In the genomic region with DNA sequence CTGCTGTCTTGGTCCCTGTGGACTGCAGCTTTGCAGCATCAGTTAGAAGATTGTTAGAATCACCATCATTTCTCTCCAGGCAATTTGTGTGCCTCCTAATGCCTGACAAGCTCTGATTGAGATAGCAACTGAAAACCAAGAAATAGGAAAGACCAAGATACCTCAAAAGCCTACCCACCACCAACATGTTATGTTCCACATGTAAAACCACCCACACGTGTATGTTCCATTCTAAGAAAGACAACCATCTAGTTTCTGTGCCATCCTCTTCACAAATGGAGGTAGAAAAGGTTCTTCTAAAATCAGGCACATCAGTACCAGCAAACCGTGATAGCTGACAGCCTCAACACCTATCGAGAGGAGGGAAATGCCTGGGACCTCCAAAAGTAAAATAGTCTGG, we compare ENCODE assay signal across 23 cellular contexts. TPM values are rescaled to one million over a fixed set of nuclear protein-coding genes. Genes with fewer than 3 reads are reported as not detected.
A peak's percentile ranks its signal among the peaks of the same experiment; 100 is the strongest.
DNase-seq lines count a peak whose midpoint lies in the region; ATAC-seq, FAIRE-seq and TF ChIP-seq lines count a peak whose summit lies in the region.
"Had no signal": no experiment of that assay in that cellular context is flagged by ENCODE, and none has a peak within 500 bp of the region (broad histone marks: within the 10 kb centered on the region; RNA-seq: fewer than 3 reads in every experiment).

No MANE protein-coding gene starts in this region.

- no peak overlapping the region for H3K4me3 Mint-ChIP-seq in activated B cell treated with CpG ODN at 0.5 μM for 24 hours
- H3K4me3 Mint-ChIP-seq in activated naive CD8-positive, alpha-beta T cell treated with anti-CD3 and anti-CD28 coated beads, Interleukin-2, amount 10 ng/mL, durations not matched to agents 7 days and 5 days, result peak overlapping the region; percentile 13
- peak overlapping the region; percentile 37 for H3K4me3 Mint-ChIP-seq in stimulated activated naive CD8-positive, alpha-beta T cell treated with anti-CD3 and anti-CD28 coated beads, Interleukin-15, Interleukin-2, amounts not matched to agents 100 ng/mL and 50 ng/mL, for 24 hours
- H3K4me3 Mint-ChIP-seq: mesothelial cell of epicardium had no signal

- peak overlapping the region; percentile 1 for H3K27ac Mint-ChIP-seq in activated B cell treated with CpG ODN at 0.5 μM for 24 hours
- peak overlapping the region; percentile 63 for H3K27ac Mint-ChIP-seq in activated naive CD8-positive, alpha-beta T cell treated with anti-CD3 and anti-CD28 coated beads, Interleukin-2, amount 10 ng/mL, durations not matched to agents 7 days and 5 days
- peak overlapping the region; percentile 80 for H3K27ac Mint-ChIP-seq in stimulated activated naive CD8-positive, alpha-beta T cell treated with anti-CD3 and anti-CD28 coated beads, Interleukin-15, Interleukin-2, amounts not matched to agents 100 ng/mL and 50 ng/mL, for 24 hours
- H3K27ac Mint-ChIP-seq: mesothelial cell of epicardium had no signal

- TF ChIP-seq POLR2A in GM12892 (IDR thresholded peaks at IDR 0.05; ENCODE audit: low read depth, low read length), result no peak

- H3K27me3 ChIP-seq in right atrium auricular region, result no peaks in the 10 kb centered on the region
- H3K27me3 ChIP-seq: upper lobe of left lung had no signal

- POLR2A ChIA-PET in activated B cell treated with CpG ODN at 0.5 μM for 24 hours (lab: Charles Lee), result no interaction called here
- POLR2A ChIA-PET in activated naive CD8-positive, alpha-beta T cell treated with anti-CD3 and anti-CD28 coated beads, Interleukin-2, amount 10 ng/mL, durations not matched to agents 7 days and 5 days (lab: Charles Lee), result no interaction called here

- CTCF ChIA-PET in activated B cell treated with CpG ODN at 0.5 μM for 24 hours (lab: Charles Lee), result no interaction called here

- peaks cover 1% of the 10 kb centered on the region for H3K4me1 Mint-ChIP-seq in activated B cell treated with CpG ODN at 0.5 μM for 24 hours
- peaks cover 29% of the 10 kb centered on the region for H3K4me1 Mint-ChIP-seq in activated naive CD8-positive, alpha-beta T cell treated with anti-CD3 and anti-CD28 coated beads, Interleukin-2, amount 10 ng/mL, durations not matched to agents 7 days and 5 days
- peaks cover 26% of the 10 kb centered on the region for H3K4me1 Mint-ChIP-seq in stimulated activated naive CD8-positive, alpha-beta T cell treated with anti-CD3 and anti-CD28 coated beads, Interleukin-15, Interleukin-2, amounts not matched to agents 100 ng/mL and 50 ng/mL, for 24 hours (ENCODE audit: low read depth)
- H3K4me1 Mint-ChIP-seq: mesothelial cell of epicardium had no signal

- TF ChIP-seq CTCF in right atrium auricular region (IDR thresholded peaks at IDR 0.05), result no peak
- TF ChIP-seq CTCF in activated B cell treated with CpG ODN at 0.5 μM for 24 hours (IDR thresholded peaks at IDR 0.05), result no peak

- no peaks in the 10 kb centered on the region for H3K4me1 ChIP-seq in right atrium auricular region
- H3K4me1 ChIP-seq: Caco-2, upper lobe of left lung had no signal

- H3K9me3 Mint-ChIP-seq in activated B cell treated with CpG ODN at 0.5 μM for 24 hours, result no peaks in the 10 kb centered on the region
- H3K9me3 Mint-ChIP-seq in activated naive CD8-positive, alpha-beta T cell treated with anti-CD3 and anti-CD28 coated beads, Interleukin-2, amount 10 ng/mL, durations not matched to agents 7 days and 5 days, result no peaks in the 10 kb centered on the region
- no peaks in the 10 kb centered on the region for H3K9me3 Mint-ChIP-seq in stimulated activated naive CD8-positive, alpha-beta T cell treated with anti-CD3 and anti-CD28 coated beads, Interleukin-15, Interleukin-2, amounts not matched to agents 100 ng/mL and 50 ng/mL, for 24 hours
- H3K9me3 Mint-ChIP-seq: mesothelial cell of epicardium had no signal

- H3K36me3 ChIP-seq in right atrium auricular region, result peaks cover 30% of the 10 kb centered on the region

- no peaks in the 10 kb centered on the region for H3K27me3 Mint-ChIP-seq in activated B cell treated with CpG ODN at 0.5 μM for 24 hours
- H3K27me3 Mint-ChIP-seq in activated naive CD8-positive, alpha-beta T cell treated with anti-CD3 and anti-CD28 coated beads, Interleukin-2, amount 10 ng/mL, durations not matched to agents 7 days and 5 days, result no peaks in the 10 kb centered on the region
- no peaks in the 10 kb centered on the region for H3K27me3 Mint-ChIP-seq in stimulated activated naive CD8-positive, alpha-beta T cell treated with anti-CD3 and anti-CD28 coated beads, Interleukin-15, Interleukin-2, amounts not matched to agents 100 ng/mL and 50 ng/mL, for 24 hours

- FAIRE-seq in GM12892 (lab: Jason Lieb, UNC), result no peak
- FAIRE-seq: HepG2 had no signal

- H3K36me3 Mint-ChIP-seq in activated B cell treated with CpG ODN at 0.5 μM for 24 hours (ENCODE audit: low read depth), result peaks cover 74% of the 10 kb centered on the region
- peaks cover 34% of the 10 kb centered on the region for H3K36me3 Mint-ChIP-seq in activated naive CD8-positive, alpha-beta T cell treated with anti-CD3 and anti-CD28 coated beads, Interleukin-2, amount 10 ng/mL, durations not matched to agents 7 days and 5 days
- peaks cover 66% of the 10 kb centered on the region for H3K36me3 Mint-ChIP-seq in stimulated activated naive CD8-positive, alpha-beta T cell treated with anti-CD3 and anti-CD28 coated beads, Interleukin-15, Interleukin-2, amounts not matched to agents 100 ng/mL and 50 ng/mL, for 24 hours (ENCODE audit: low read depth)

- no peak for DNase-seq in right atrium auricular region (ENCODE audit: low spot score)
- DNase-seq in Right ventricle myocardium superior, result no peak
- DNase-seq in activated B cell treated with CpG ODN at 0.5 μM for 24 hours, result no peak
- DNase-seq in activated naive CD8-positive, alpha-beta T cell treated with anti-CD3 and anti-CD28 coated beads, Interleukin-2, amount 10 ng/mL, durations not matched to agents 7 days and 5 days, result no peak
- DNase-seq in GM12892 (ENCODE audit: insufficient read length), result no peak
- no peak for DNase-seq in cerebellar nuclear complex (lab: John Stamatoyannopoulos, UW)
- DNase-seq: activated CD4-positive, CD25-positive, alpha-beta regulatory T cell treated with anti-CD3 and anti-CD28 coated beads, Interleukin-2, amount 50 U/mL, for 72 hours; Caco-2; DMS53; glutamatergic neuron; islet precursor cell; MM.1S; NCI-H2029; NCI-H526; PC-9; SK-N-SH; stimulated activated CD4-positive, alpha-beta T cell treated with anti-CD3 and anti-CD28 coated beads, Interleukin-4, amount 100 ng/mL, for 24 hours; upper lobe of left lung had no signal

- H3K9me3 ChIP-seq in right atrium auricular region, result no peaks in the 10 kb centered on the region
- H3K9me3 ChIP-seq: Caco-2, SK-N-SH, upper lobe of left lung had no signal

- no peak overlapping the region for H3K4me3 ChIP-seq in right atrium auricular region
- H3K4me3 ChIP-seq: PC-9, upper lobe of left lung had no signal

- ATAC-seq in Right ventricle myocardium superior (ENCODE audit: poor library complexity) (no peak), activated B cell treated with CpG ODN at 0.5 μM for 24 hours (ENCODE audit: low read depth) (no peak)
- ATAC-seq in activated naive CD8-positive, alpha-beta T cell treated with anti-CD3 and anti-CD28 coated beads, Interleukin-2, amount 10 ng/mL, durations not matched to agents 7 days and 5 days (ENCODE audit: low read depth), result no peak
- ATAC-seq: esophagus mucosa, HCT116, HepG2 had no signal

- intact Hi-C loops in Right ventricle myocardium superior (cut with DNase I) (no loop called here), activated B cell treated with CpG ODN at 0.5 μM for 24 hours (cut with micrococcal nuclease) (loop anchor here (2.0 kb wide), 1 partner anchor 15 kb away; no protein-coding TSS in a partner anchor)

- H3K27ac ChIP-seq in right atrium auricular region, result peak overlapping the region; percentile 28 to 65
- H3K27ac ChIP-seq: PC-9, upper lobe of left lung had no signal

RNA-seq across cellular contexts. Expression of gene TASOR2, which starts 46.9 kb away (rescaled TPM):
- 10 to 100 TPM; 41.7 to 47.3 TPM for total RNA-seq in right atrium auricular region
- total RNA-seq in Right ventricle myocardium superior, result 35.8 TPM
- total RNA-seq in activated B cell treated with CpG ODN at 0.5 μM for 24 hours, result 69.8 and 81.4 TPM in 2 replicates
- 10 to 100 TPM; 48.5 to 52.2 TPM for total RNA-seq in activated naive CD8-positive, alpha-beta T cell treated with anti-CD3 and anti-CD28 coated beads, Interleukin-2, amount 10 ng/mL, durations not matched to agents 7 days and 5 days
- polyA plus RNA-seq in GM12892 (2012; ENCODE audit: missing spikeins), result 23.2 TPM

Comparison
In these comparisons a context has a peak if more than half of its experiments do, and no peak if none do; other contexts are left out.
1. H3K27ac Mint-ChIP-seq: peak in every context shown above with its lines; median percentile 80 in stimulated activated naive CD8-positive, alpha-beta T cell treated with anti-CD3 and anti-CD28 coated beads, Interleukin-15, Interleukin-2, amounts not matched to agents 100 ng/mL and 50 ng/mL, for 24 hours; 63 in activated naive CD8-positive, alpha-beta T cell treated with anti-CD3 and anti-CD28 coated beads, Interleukin-2, amount 10 ng/mL, durations not matched to agents 7 days and 5 days; 1 in activated B cell treated with CpG ODN at 0.5 μM for 24 hours.